In genomic region chr1:226548281-226549093, GRCh38 we compare ENCODE assay signal across 9 cellular contexts. TPM values are rescaled to one million over a fixed set of nuclear protein-coding genes. Genes with fewer than 3 reads are reported as not detected.
DNase-seq lines count a peak whose midpoint lies in the region; ATAC-seq lines count a peak whose summit lies in the region.
"Had no signal": no experiment of that assay in that cellular context is flagged by ENCODE, and none has a peak within 500 bp of the region (broad histone marks: within the 10 kb centered on the region; RNA-seq: fewer than 3 reads in every experiment).

STUM (plus strand) TSS chr1:226548764; CDS start chr1:226548905, 141 bp downstream.

- peaks cover 8% of the 10 kb centered on the region for H3K4me1 ChIP-seq in rectal smooth muscle tissue (ENCODE audit: control insufficient read depth, insufficient read depth, low read length)

- peak; percentile 70 for DNase-seq in ELF-1 (ENCODE audit: low read depth, low spot score)
- peak; percentile 22 for DNase-seq in NCI-H1694 (lab: John Stamatoyannopoulos, UW)
- peak; percentile 24 for DNase-seq in activated naive CD4-positive, alpha-beta T cell treated with anti-CD3 and anti-CD28 coated beads, Interleukin-2, amount 50 U/mL, for 16 hours
- peak; percentile 69 for DNase-seq in left ventricle myocardium superior
- no peak for DNase-seq in KG1 (lab: John Stamatoyannopoulos, UW)
- no peak for DNase-seq in activated effector memory CD4-positive, alpha-beta T cell treated with anti-CD3 and anti-CD28 coated beads, Interleukin-2, amount 50 U/mL, for 16 hours

- H3K9ac ChIP-seq in rectal smooth muscle tissue (ENCODE audit: low read length), result peak within 1 kb of the TSS; percentile 64

- ATAC-seq in left ventricle myocardium superior, result peak; percentile 74
- no peak for ATAC-seq in GM18868 (IDR thresholded peaks at IDR 0.05; ENCODE audit: unreplicated experiment)

- peak within 1 kb of the TSS; percentile 75 for H3K27ac ChIP-seq in rectal smooth muscle tissue (ENCODE audit: low read depth, low read length)

- no peaks in the 10 kb centered on the region for H3K36me3 ChIP-seq in rectal smooth muscle tissue (ENCODE audit: control insufficient read depth, insufficient read depth, low read length)

- H3K4me3 ChIP-seq in rectal smooth muscle tissue (ENCODE audit: low read length), result peak within 1 kb of the TSS; percentile 76

- intact Hi-C loops in left ventricle myocardium superior (cut with micrococcal nuclease), result no loop called here

- no peaks in the 10 kb centered on the region for H3K27me3 ChIP-seq in rectal smooth muscle tissue (ENCODE audit: control insufficient read depth, insufficient read depth, low read length)

RNA-seq across cellular contexts. Expression of gene STUM, which starts in this region (rescaled TPM):
- 1.3 TPM for total RNA-seq in left ventricle myocardium superior
- total RNA-seq: T-helper 1 cell treated with Interleukin-12 subunit alpha and Interleukin-12 subunit beta and Interleukin-4 antibody, amounts not matched to agents 30 ng/mL and 1 ng/mL, for 36 hours had no signal

Comparison
In these comparisons a context has a peak if more than half of its experiments do, and no peak if none do; other contexts are left out.
1. DNase-seq: peak in ELF-1 (single experiment), NCI-H1694 (single experiment), activated naive CD4-positive, alpha-beta T cell treated with anti-CD3 and anti-CD28 coated beads, Interleukin-2, amount 50 U/mL, for 16 hours (single experiment) and left ventricle myocardium superior (single experiment); none in KG1 (single experiment) and activated effector memory CD4-positive, alpha-beta T cell treated with anti-CD3 and anti-CD28 coated beads, Interleukin-2, amount 50 U/mL, for 16 hours (single experiment).